In the genomic region with DNA sequence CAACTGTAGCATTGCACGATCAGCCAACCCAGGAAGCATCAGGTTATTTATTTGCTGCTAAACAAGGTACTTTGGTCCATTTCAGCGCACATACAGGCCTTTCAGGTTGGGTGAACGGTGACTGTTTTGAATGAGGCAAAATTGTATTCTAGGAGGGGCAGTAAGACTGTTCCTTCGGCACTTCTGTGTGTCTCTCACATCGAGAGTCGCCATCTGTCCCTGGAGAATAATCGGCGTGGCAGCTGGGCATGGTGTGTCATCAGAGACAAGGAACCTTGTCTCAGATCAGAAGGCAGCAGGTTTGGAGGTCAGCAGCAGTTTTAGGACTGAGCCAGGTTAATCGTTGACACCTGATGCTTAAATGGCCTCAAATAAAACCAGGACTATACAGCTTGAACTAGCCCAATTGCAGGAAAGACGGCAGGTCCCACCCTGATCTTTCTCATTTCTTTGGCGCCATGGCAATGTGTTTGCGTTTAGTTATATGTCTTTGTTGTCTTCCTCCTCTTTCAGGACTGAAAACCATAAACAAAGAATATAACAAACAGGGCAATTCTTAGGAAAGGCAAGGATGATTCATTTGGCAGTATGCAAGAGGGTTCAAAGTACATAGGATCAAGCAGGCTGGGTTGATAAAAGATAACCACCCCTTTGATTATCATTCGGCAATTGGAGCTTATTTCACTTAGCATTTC, we compare ENCODE assay signal across 31 cellular contexts.
A peak's percentile ranks its signal among the peaks of the same experiment; 100 is the strongest.
DNase-seq lines count a peak whose midpoint lies in the region; ATAC-seq, FAIRE-seq and TF ChIP-seq lines count a peak whose summit lies in the region.
"Had no signal": no experiment of that assay in that cellular context is flagged by ENCODE, and none has a peak within 500 bp of the region (broad histone marks: within the 10 kb centered on the region; RNA-seq: fewer than 3 reads in every experiment).

No MANE protein-coding gene starts in this region.

- H3K27ac ChIP-seq in A549 (peak overlapping the region in 1 of 2 experiments; percentile 38; a peak in 1 of 6 replicates), colonic mucosa (peak overlapping the region; percentile 77), right lobe of liver (peak overlapping the region; percentile 65 to 90 (median 76))
- no peak overlapping the region for H3K27ac ChIP-seq in effector memory CD4-positive, alpha-beta T cell (ENCODE audit: insufficient read depth, low read length, poor library complexity, severe bottlenecking)
- H3K27ac ChIP-seq: adrenal gland, brain microvascular endothelial cell, upper lobe of right lung had no signal

- no peaks in the 10 kb centered on the region; the same call in 2 of the 3 replicates for H3K9me3 ChIP-seq in A549
- no peaks in the 10 kb centered on the region for H3K9me3 ChIP-seq in colonic mucosa
- H3K9me3 ChIP-seq in right lobe of liver, result no peaks in the 10 kb centered on the region
- no peaks in the 10 kb centered on the region for H3K9me3 ChIP-seq in effector memory CD4-positive, alpha-beta T cell (ENCODE audit: control insufficient read depth, low read length)
- H3K9me3 ChIP-seq: adrenal gland, upper lobe of right lung had no signal

- peak in 1 of 2 experiments; percentile 39; a peak in 1 of 6 replicates for ATAC-seq in A549
- peak; percentile 76 to 90 (median 87) for ATAC-seq in right lobe of liver
- ATAC-seq: esophagus mucosa, T-cell, upper lobe of right lung had no signal

- TF ChIP-seq POLR2A in A549 (IDR thresholded peaks at IDR 0.05; ENCODE audit: low read length), result no peak
- TF ChIP-seq POLR2A in right lobe of liver (IDR thresholded peaks at IDR 0.05), result no peak
- no peak for TF ChIP-seq POLR2A in lower leg skin (IDR thresholded peaks at IDR 0.05)

- CTCF ChIA-PET in A549 (lab: Yijun Ruan, JAX), result no interaction called here

- DNase-seq in A549 (ENCODE audit: low read depth in 1 of 2, low spot score in 1 of 2) (peak in 1 of 2 experiments; percentile 18), NCI-H2171 (lab: John Stamatoyannopoulos, UW) (peak; percentile 43), colonic mucosa (peak; percentile 77), right lobe of liver (no peak), lower leg skin (ENCODE audit: low spot score in 2 of 2) (no peak), NCI-H2107 (lab: John Stamatoyannopoulos, UW) (no peak)
- DNase-seq in activated CD4-positive, CD25-positive, alpha-beta regulatory T cell (lab: John Stamatoyannopoulos, UW), result no peak
- DNase-seq in effector memory CD4-positive, alpha-beta T cell, result no peak
- DNase-seq: 8988T; activated CD4-positive, alpha-beta T cell treated with anti-CD3 and anti-CD28 coated beads for 4 hours; activated naive CD4-positive, alpha-beta T cell treated with Interleukin-2 at 50 U/mL for 16 hours; activated T-cell treated with anti-CD3 and anti-CD28 coated beads, Interleukin-2, amount 50 U/mL, for 24 hours; adrenal gland; brain microvascular endothelial cell; CD4-positive, alpha-beta memory T cell; DMS79 treated with DMSO at 0.1 percent for 48 hours; effector CD8-positive, alpha-beta T cell; foreskin melanocyte; GOT3; Karpas-422; MV-4-11; NCI-H345; NK-92 treated with Interleukin-12 subunit alpha and Interleukin-12 subunit beta, amount 100 ng/mL, for 24 hours; nucleus accumbens; SIG-M5; substantia nigra; T-cell; upper lobe of right lung had no signal

- H3K27me3 ChIP-seq in colonic mucosa, result no peaks in the 10 kb centered on the region
- H3K27me3 ChIP-seq in right lobe of liver, result no peaks in the 10 kb centered on the region
- H3K27me3 ChIP-seq in effector memory CD4-positive, alpha-beta T cell (replicated peaks; ENCODE audit: control insufficient read depth, insufficient read depth, low read length, poor library complexity, severe bottlenecking), result no peaks in the 10 kb centered on the region
- H3K27me3 ChIP-seq: adrenal gland, brain microvascular endothelial cell, upper lobe of right lung had no signal

- peak overlapping the region; percentile 38 to 75 for H3K9ac ChIP-seq in colonic mucosa (ENCODE audit: low read depth in 2 of 2, low read length in 2 of 2)

- TF ChIP-seq CTCF in A549 (IDR thresholded peaks at IDR 0.05) (no peak), colonic mucosa (IDR thresholded peaks at IDR 0.05) (no peak), right lobe of liver (IDR thresholded peaks at IDR 0.05) (no peak), lower leg skin (IDR thresholded peaks at IDR 0.05) (no peak)

- intact Hi-C loops in colonic mucosa (cut with DNase I) (no loop called here), right lobe of liver (cut with DNase I) (no loop called here), lower leg skin (cut with DNase I; ENCODE audit: low total_unique reads) (no loop called here)

- 50% methylated on average over 13 of the region's 13 CpGs for WGBS in A549 (ENCODE audit: missing lambda C conversion rate)
- 33% methylated on average over 12 of the region's 13 CpGs for WGBS in right lobe of liver (ENCODE audit: insufficient coverage, low coverage, low lambda C conversion rate, missing lambda C conversion rate)
- 85 to 87% methylated on average over 13 of the region's 13 CpGs for WGBS in lower leg skin, 2 donors

- TF ChIP-seq EP300 in A549 (IDR thresholded peaks at IDR 0.05), result no peak

- TF ChIP-seq RAD21 in A549 (conservative IDR thresholded peaks at IDR 0.05 in 1 of 2, IDR thresholded peaks at IDR 0.05 in 1 of 2), result no peak

- POLR2A ChIA-PET in A549 (lab: Yijun Ruan, JAX), result no interaction called here

- H3K4me3 ChIP-seq in A549 (no peak overlapping the region), colonic mucosa (no peak overlapping the region), right lobe of liver (no peak overlapping the region), lower leg skin (ENCODE audit: low read depth, poor library complexity, severe bottlenecking) (no peak overlapping the region)
- no peak overlapping the region for H3K4me3 ChIP-seq in effector memory CD4-positive, alpha-beta T cell (ENCODE audit: insufficient read depth, low read depth, low read length, poor library complexity, severe bottlenecking)
- H3K4me3 ChIP-seq: adrenal gland, smooth muscle cell, upper lobe of right lung had no signal

- peak; percentile 18 for FAIRE-seq in A549 (lab: Jason Lieb, UNC)
- FAIRE-seq: islet of Langerhans had no signal

- H3K4me2 ChIP-seq in A549, result peak overlapping the region; percentile 60
- H3K4me2 ChIP-seq: smooth muscle cell had no signal

- H3K4me1 ChIP-seq in A549 (peaks cover 14% of the 10 kb centered on the region), colonic mucosa (peaks cover 8% of the 10 kb centered on the region), right lobe of liver (peaks cover 0 to 42% (median 11%) of the 10 kb centered on the region in 4 donors)
- H3K4me1 ChIP-seq in effector memory CD4-positive, alpha-beta T cell (ENCODE audit: control insufficient read depth, insufficient read depth, low read length, poor library complexity, severe bottlenecking), result no peaks in the 10 kb centered on the region
- H3K4me1 ChIP-seq: adrenal gland, upper lobe of right lung had no signal

- H3K36me3 ChIP-seq in colonic mucosa, result no peaks in the 10 kb centered on the region
- no peaks in the 10 kb centered on the region for H3K36me3 ChIP-seq in right lobe of liver
- H3K36me3 ChIP-seq in effector memory CD4-positive, alpha-beta T cell (ENCODE audit: control insufficient read depth, insufficient read depth, low read length), result no peaks in the 10 kb centered on the region
- H3K36me3 ChIP-seq: adrenal gland, brain microvascular endothelial cell, upper lobe of right lung had no signal

TF ChIP-seq in A549, 52 proteins besides CTCF, POLR2A, EP300 and RAD21 (continues in another document):
- TF ChIP-seq FOSL2 (IDR thresholded peaks at IDR 0.05), result no peak
- no peak for TF ChIP-seq FOSL2 (CRISPR knock-in tag; IDR thresholded peaks at IDR 0.05)
- TF ChIP-seq, protein P1, sequence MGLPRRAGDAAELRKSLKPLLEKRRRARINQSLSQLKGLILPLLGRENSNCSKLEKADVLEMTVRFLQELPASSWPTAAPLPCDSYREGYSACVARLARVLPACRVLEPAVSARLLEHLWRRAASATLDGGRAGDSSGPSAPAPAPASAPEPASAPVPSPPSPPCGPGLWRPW (IDR thresholded peaks at IDR 0.05), result no peak
- no peak for TF ChIP-seq JUNB (IDR thresholded peaks at IDR 0.05)
- TF ChIP-seq, protein P2, sequence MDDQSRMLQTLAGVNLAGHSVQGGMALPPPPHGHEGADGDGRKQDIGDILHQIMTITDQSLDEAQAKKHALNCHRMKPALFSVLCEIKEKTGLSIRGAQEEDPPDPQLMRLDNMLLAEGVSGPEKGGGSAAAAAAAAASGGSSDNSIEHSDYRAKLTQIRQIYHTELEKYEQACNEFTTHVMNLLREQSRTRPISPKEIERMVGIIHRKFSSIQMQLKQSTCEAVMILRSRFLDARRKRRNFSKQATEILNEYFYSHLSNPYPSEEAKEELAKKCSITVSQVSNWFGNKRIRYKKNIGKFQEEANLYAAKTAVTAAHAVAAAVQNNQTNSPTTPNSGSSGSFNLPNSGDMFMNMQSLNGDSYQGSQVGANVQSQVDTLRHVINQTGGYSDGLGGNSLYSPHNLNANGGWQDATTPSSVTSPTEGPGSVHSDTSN (IDR thresholded peaks at IDR 0.05), result no peak
- no peak for TF ChIP-seq RCOR1 (IDR thresholded peaks at IDR 0.05; ENCODE audit: low read depth, low read length)
- TF ChIP-seq ZSCAN20 (CRISPR knock-in tag; IDR thresholded peaks at IDR 0.05), result no peak
- TF ChIP-seq, protein P3, sequence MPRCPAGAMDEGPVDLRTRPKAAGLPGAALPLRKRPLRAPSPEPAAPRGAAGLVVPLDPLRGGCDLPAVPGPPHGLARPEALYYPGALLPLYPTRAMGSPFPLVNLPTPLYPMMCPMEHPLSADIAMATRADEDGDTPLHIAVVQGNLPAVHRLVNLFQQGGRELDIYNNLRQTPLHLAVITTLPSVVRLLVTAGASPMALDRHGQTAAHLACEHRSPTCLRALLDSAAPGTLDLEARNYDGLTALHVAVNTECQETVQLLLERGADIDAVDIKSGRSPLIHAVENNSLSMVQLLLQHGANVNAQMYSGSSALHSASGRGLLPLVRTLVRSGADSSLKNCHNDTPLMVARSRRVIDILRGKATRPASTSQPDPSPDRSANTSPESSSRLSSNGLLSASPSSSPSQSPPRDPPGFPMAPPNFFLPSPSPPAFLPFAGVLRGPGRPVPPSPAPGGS (IDR thresholded peaks at IDR 0.05), result no peak
- TF ChIP-seq, protein P4, sequence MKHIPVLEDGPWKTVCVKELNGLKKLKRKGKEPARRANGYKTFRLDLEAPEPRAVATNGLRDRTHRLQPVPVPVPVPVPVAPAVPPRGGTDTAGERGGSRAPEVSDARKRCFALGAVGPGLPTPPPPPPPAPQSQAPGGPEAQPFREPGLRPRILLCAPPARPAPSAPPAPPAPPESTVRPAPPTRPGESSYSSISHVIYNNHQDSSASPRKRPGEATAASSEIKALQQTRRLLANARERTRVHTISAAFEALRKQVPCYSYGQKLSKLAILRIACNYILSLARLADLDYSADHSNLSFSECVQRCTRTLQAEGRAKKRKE (CRISPR knock-in tag; IDR thresholded peaks at IDR 0.05; ENCODE audit: low read depth), result no peak
- TF ChIP-seq ZFP36 (IDR thresholded peaks at IDR 0.05; ENCODE audit: borderline replicate concordance, partially characterized antibody), result no peak
- TF ChIP-seq RARB (CRISPR knock-in tag; IDR thresholded peaks at IDR 0.05), result no peak
- TF ChIP-seq NR3C1 (IDR thresholded peaks at IDR 0.05), result no peak
- no peak for TF ChIP-seq KDM1A (IDR thresholded peaks at IDR 0.05; ENCODE audit: low read depth)
- no peak for TF ChIP-seq CHD4 (IDR thresholded peaks at IDR 0.05; ENCODE audit: borderline replicate concordance)
- no peak for TF ChIP-seq CBX8 (IDR thresholded peaks at IDR 0.05)

Comparison
In these comparisons a context has a peak if more than half of its experiments do, and no peak if none do; other contexts are left out.
1. DNase-seq: peak in NCI-H2171 (single experiment) and colonic mucosa (single experiment); none in right lobe of liver (0 of 3), lower leg skin (0 of 2), NCI-H2107 (single experiment), activated CD4-positive, CD25-positive, alpha-beta regulatory T cell (0 of 4) and effector memory CD4-positive, alpha-beta T cell (0 of 3).